10 cellular contexts compared by ENCODE assay signal in the genomic region with DNA sequence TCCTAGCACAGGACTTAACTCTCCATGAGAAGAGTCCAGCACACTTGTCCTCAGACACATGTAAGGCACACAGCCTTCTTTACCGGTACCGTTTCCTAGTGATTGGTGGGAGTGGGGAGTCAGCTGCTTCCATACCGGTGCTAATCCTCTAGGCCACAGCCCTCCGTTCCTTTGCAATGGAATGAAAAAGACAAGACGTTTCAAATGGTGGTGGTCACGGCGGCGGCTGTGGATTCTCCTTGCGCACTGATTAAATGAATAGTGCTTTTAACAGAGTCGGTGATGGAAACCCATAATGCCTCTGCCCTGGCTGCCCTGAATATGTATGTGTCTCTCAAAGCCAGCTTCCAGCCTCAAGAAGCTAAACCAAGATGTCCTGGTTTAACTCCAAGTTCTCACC. TPM values are rescaled to one million over a fixed set of nuclear protein-coding genes. Genes with fewer than 3 reads are reported as not detected.
"Had no signal": no experiment of that assay in that cellular context is flagged by ENCODE, and none has a peak within 500 bp of the region (broad histone marks: within the 10 kb centered on the region; RNA-seq: fewer than 3 reads in every experiment).

No MANE protein-coding gene starts in this region.

- H3K4me1 Mint-ChIP-seq: GM23338 had no signal

- H3K36me3 ChIP-seq: HAP-1 had no signal

- H3K4me3 Mint-ChIP-seq: GM23338, H9, HFFc6 had no signal

- H3K9ac ChIP-seq: GM23248 had no signal

- H3K27ac Mint-ChIP-seq: GM23338, H9, HFFc6 had no signal

- H3K9me3 Mint-ChIP-seq: GM23338, HFFc6 had no signal

- H3K4me3 ChIP-seq: GM23248, GM23338, HAP-1 had no signal

- ATAC-seq: GM23338, HCT116 had no signal

- H3K27ac ChIP-seq: GM23248 had no signal

- H3K4me1 ChIP-seq: HAP-1 had no signal

- DNase-seq: GM23248, GOT3, H7, H9, HCEC 1CT, HFFc6 had no signal

- H2AFZ ChIP-seq: GM23248, GM23338 had no signal

- H3K9me3 ChIP-seq: HAP-1 had no signal

- H3K4me2 ChIP-seq: GM23338 had no signal

RNA-seq across cellular contexts. Expression of a gene that starts 34.8 kb away (rescaled TPM):
- total RNA-seq: GM23248, H4, HFFc6 had no signal
- polyA plus RNA-seq: GM23248 had no signal
